8 cellular contexts compared by ENCODE assay signal in the genomic region with DNA sequence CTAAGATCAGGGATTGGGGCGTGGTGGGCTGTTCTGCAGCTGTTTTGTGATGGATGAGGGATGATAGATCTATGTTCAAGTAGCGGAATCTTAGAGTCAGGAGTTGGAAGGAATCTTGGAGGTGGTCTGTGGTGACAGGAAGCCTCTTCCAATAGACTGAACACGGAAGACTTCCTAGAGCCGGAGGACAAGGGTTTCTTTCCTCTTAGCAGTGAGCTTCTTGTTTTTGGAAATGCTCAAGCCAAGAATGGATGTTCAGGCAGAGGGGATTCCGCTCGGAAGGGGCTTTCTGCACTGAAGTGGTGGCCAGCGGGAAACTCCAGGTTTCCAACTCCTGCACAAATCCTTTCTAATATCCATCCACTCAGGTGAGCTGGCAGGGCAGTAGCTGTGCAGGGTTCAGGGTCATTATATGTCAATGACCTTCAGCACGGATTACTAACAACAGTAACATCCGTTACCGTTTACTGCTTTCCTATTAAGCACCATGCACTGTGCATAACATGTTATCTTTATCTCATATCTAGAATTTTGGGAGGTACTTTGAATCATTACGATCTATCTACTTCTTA. TPM values are rescaled to one million over a fixed set of nuclear protein-coding genes. Genes with fewer than 3 reads are reported as not detected.
A peak's percentile ranks its signal among the peaks of the same experiment; 100 is the strongest.
DNase-seq lines count a peak whose midpoint lies in the region; ATAC-seq and TF ChIP-seq lines count a peak whose summit lies in the region.

No MANE protein-coding gene starts in this region.

- TF ChIP-seq CTCF in right atrium auricular region (IDR thresholded peaks at IDR 0.05) (no peak), spleen (IDR thresholded peaks at IDR 0.05 in 8 of 11, conservative IDR thresholded peaks at IDR 0.05 in 3 of 11) (no peak), foreskin keratinocyte (conservative IDR thresholded peaks at IDR 0.05) (no peak)

- in situ Hi-C loops in ACHN (cut with HindIII; ENCODE audit: low pct_ligation_motif_present, low pct_unique_long_range_greater_than_20kb, low sequenced_read_pairs), result no loop called here

- TF ChIP-seq POLR2A in GM18505 (IDR thresholded peaks at IDR 0.05; ENCODE audit: borderline replicate concordance, extremely low read depth, insufficient read depth, insufficient read length) (no peak), spleen (IDR thresholded peaks at IDR 0.05) (no peak)

- peak; percentile 8 for ATAC-seq in GM18505 (IDR thresholded peaks at IDR 0.05; ENCODE audit: unreplicated experiment)
- peak; percentile 1 for ATAC-seq in HG02798 (IDR thresholded peaks at IDR 0.05; ENCODE audit: poor library complexity, unreplicated experiment)
- no peak for ATAC-seq in foreskin keratinocyte

- peaks cover 6% of the 10 kb centered on the region for H3K36me3 Mint-ChIP-seq in activated CD4-positive, alpha-beta memory T cell treated with anti-CD3 and anti-CD28 coated beads for 36 hours

- POLR2A ChIA-PET in activated CD4-positive, alpha-beta memory T cell treated with anti-CD3 and anti-CD28 coated beads for 36 hours (lab: Charles Lee), result interaction anchor here (0.6 to 1.0 kb wide), 2 partner anchors 23 to 117 kb away, joined by 3 to 5 read pairs; no protein-coding TSS in a partner anchor

- H3K4me3 ChIP-seq in right atrium auricular region, result peak overlapping the region; percentile 71 to 97
- H3K4me3 ChIP-seq in spleen, result peak overlapping the region; percentile 72 to 93 (median 77)

- H3K27me3 ChIP-seq in right atrium auricular region (no peaks in the 10 kb centered on the region), spleen (replicated peaks in 1 of 7) (no peaks in the 10 kb centered on the region), foreskin keratinocyte (no peaks in the 10 kb centered on the region)

- peak overlapping the region; percentile 97 for H3K4me3 Mint-ChIP-seq in activated CD4-positive, alpha-beta memory T cell treated with anti-CD3 and anti-CD28 coated beads for 36 hours

- H3K36me3 ChIP-seq in right atrium auricular region (no peaks in the 10 kb centered on the region), spleen (peaks cover 0 to 6% (median 5%) of the 10 kb centered on the region in 6 donors)

- peak overlapping the region; percentile 95 to 98 for H3K27ac ChIP-seq in right atrium auricular region
- H3K27ac ChIP-seq in spleen, result peak overlapping the region; percentile 97 to 100 (median 99)
- H3K27ac ChIP-seq in foreskin keratinocyte, result no peak overlapping the region

- no peaks in the 10 kb centered on the region for H3K9me3 Mint-ChIP-seq in activated CD4-positive, alpha-beta memory T cell treated with anti-CD3 and anti-CD28 coated beads for 36 hours

- H3K27me3 Mint-ChIP-seq in activated CD4-positive, alpha-beta memory T cell treated with anti-CD3 and anti-CD28 coated beads for 36 hours, result no peaks in the 10 kb centered on the region

- CTCF ChIA-PET in activated CD4-positive, alpha-beta memory T cell treated with anti-CD3 and anti-CD28 coated beads for 36 hours (lab: Charles Lee), result interaction anchor here (2.8 to 4.3 kb wide), 2 partner anchors 10 to 13 kb away, joined by 16 to 40 read pairs; no protein-coding TSS in a partner anchor

- H3K9me3 ChIP-seq in right atrium auricular region, result no peaks in the 10 kb centered on the region
- H3K9me3 ChIP-seq in spleen, result no peaks in the 10 kb centered on the region

- intact Hi-C loops in activated CD4-positive, alpha-beta memory T cell treated with anti-CD3 and anti-CD28 coated beads for 36 hours (cut with micrococcal nuclease), result loop anchor here (1.0 to 10.0 kb wide), 8 partner anchors 24 to 831 kb away; a partner anchor contains a TSS
- intact Hi-C loops in spleen (cut with DNase I; ENCODE audit: low total_unique reads), result no loop called here

- H3K27ac Mint-ChIP-seq in activated CD4-positive, alpha-beta memory T cell treated with anti-CD3 and anti-CD28 coated beads for 36 hours, result peak overlapping the region; percentile 98

- peaks cover 16% of the 10 kb centered on the region for H3K4me1 Mint-ChIP-seq in activated CD4-positive, alpha-beta memory T cell treated with anti-CD3 and anti-CD28 coated beads for 36 hours (ENCODE audit: low read depth)

- H3K4me1 ChIP-seq in right atrium auricular region, result peaks cover 0 to 39% of the 10 kb centered on the region in 2 donors
- H3K4me1 ChIP-seq in spleen, result peaks cover 16 to 53% (median 31%) of the 10 kb centered on the region in 6 donors
- H3K4me1 ChIP-seq in foreskin keratinocyte, result peaks cover 14% of the 10 kb centered on the region

- DNase-seq in activated CD4-positive, alpha-beta memory T cell treated with anti-CD3 and anti-CD28 coated beads for 36 hours, result peak; percentile 19
- DNase-seq in right atrium auricular region (ENCODE audit: low spot score) (no peak), spleen (no peak), foreskin keratinocyte (no peak), epidermal melanocyte (ENCODE audit: insufficient read length, low spot score) (no peak), ACHN (no peak)

- WGBS in spleen, 5 donors, result 42 to 51% (median 48%) methylated on average over 11 of the region's 11 CpGs

RNA-seq across cellular contexts. Expression of a gene that starts 0.6 kb away (rescaled TPM):
- 10 to 100 TPM; 19.6 to 20.7 TPM for total RNA-seq in activated CD4-positive, alpha-beta memory T cell treated with anti-CD3 and anti-CD28 coated beads for 36 hours
- total RNA-seq in right atrium auricular region (10 to 100 TPM; 16.0 to 33.6 TPM), spleen (10 to 100 TPM; 14.1 to 30.9 (median 20.9) TPM), foreskin keratinocyte (15.2 and 15.3 TPM in 2 replicates)
- polyA plus RNA-seq in spleen (10 to 100 TPM in 1 of 3 donors, 1 to 10 TPM in 2; 7.1 to 11.3 (median 8.1) TPM), foreskin keratinocyte (9.5 and 11.0 TPM in 2 replicates)

RNA-seq across cellular contexts. Expression of a gene that starts 24.4 kb away (rescaled TPM):
- 10 to 100 TPM; 34.0 to 37.4 TPM for total RNA-seq in activated CD4-positive, alpha-beta memory T cell treated with anti-CD3 and anti-CD28 coated beads for 36 hours
- total RNA-seq in right atrium auricular region, result 10 to 100 TPM; 36.8 to 38.2 TPM
- 10 to 100 TPM; 35.3 to 49.9 (median 45.2) TPM for total RNA-seq in spleen
- 10 to 100 TPM; 63.7 to 71.8 (median 71.7) TPM for polyA plus RNA-seq in spleen
- total RNA-seq in foreskin keratinocyte, result 32.6 and 35.6 TPM in 2 replicates
- polyA plus RNA-seq in foreskin keratinocyte, result 37.2 and 43.3 TPM in 2 replicates

RNA-seq across cellular contexts. Expression of a gene that starts 42.3 kb away (rescaled TPM):
- total RNA-seq in activated CD4-positive, alpha-beta memory T cell treated with anti-CD3 and anti-CD28 coated beads for 36 hours, result 10 to 100 TPM; 85.7 to 89.5 TPM
- total RNA-seq in right atrium auricular region (10 to 100 TPM; 21.9 to 22.1 TPM), spleen (10 to 100 TPM; 26.5 to 39.7 (median 34.1) TPM), foreskin keratinocyte (47.4 and 68.3 TPM in 2 replicates)
- polyA plus RNA-seq in spleen (100 to 1,000 TPM in 2 of 3 donors, 10 to 100 TPM in 1; 83.9 to 105 (median 104) TPM), foreskin keratinocyte (114 and 133 TPM in 2 replicates)

RNA-seq across cellular contexts. Expression of a gene that starts 53.6 kb away (rescaled TPM):
- not detected for total RNA-seq in activated CD4-positive, alpha-beta memory T cell treated with anti-CD3 and anti-CD28 coated beads for 36 hours
- total RNA-seq in right atrium auricular region, result under 1 TPM; 0.56 to 0.71 TPM
- under 1 TPM in 1 of 7 donors, not detected in 6; 0.10 TPM for total RNA-seq in spleen
- polyA plus RNA-seq in spleen, result under 1 TPM; 0.02 to 0.19 (median 0.07) TPM
- not detected in 2 replicates for total RNA-seq in foreskin keratinocyte
- polyA plus RNA-seq in foreskin keratinocyte, result not detected in 2 replicates
